ENCODE assay signal across 15 cellular contexts in the genomic region with DNA sequence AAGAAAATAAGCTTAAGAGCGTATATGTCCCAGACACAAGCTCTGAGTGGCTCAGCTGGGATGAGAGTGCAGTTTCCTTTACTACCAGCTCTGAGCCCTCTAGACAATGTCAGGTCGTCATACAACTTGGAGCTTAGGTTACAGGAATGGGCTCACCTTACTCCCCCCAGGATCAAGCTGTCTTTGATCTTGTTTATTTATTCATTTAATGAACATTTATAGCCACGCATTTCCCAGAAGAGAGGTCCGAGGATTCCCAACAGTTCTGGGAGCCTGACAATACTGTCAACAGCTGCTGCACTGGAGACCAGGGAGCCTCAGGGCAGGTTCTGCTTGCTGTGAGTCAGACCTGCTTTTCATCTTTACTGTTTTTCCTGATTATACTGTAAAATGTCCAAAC.
DNase-seq lines count a peak whose midpoint lies in the region; ATAC-seq and TF ChIP-seq lines count a peak whose summit lies in the region.
"Had no signal": no experiment of that assay in that cellular context is flagged by ENCODE, and none has a peak within 500 bp of the region (broad histone marks: within the 10 kb centered on the region; RNA-seq: fewer than 3 reads in every experiment).

No MANE protein-coding gene starts in this region.

- H3K9me3 ChIP-seq in hepatocyte (ENCODE audit: low read depth) (no peaks in the 10 kb centered on the region), uterus (no peaks in the 10 kb centered on the region)
- H3K9me3 ChIP-seq: colonic mucosa had no signal

- no peak overlapping the region for H3K4me3 Mint-ChIP-seq in activated CD4-positive, alpha-beta T cell treated with anti-CD3 and anti-CD28 coated beads, Interleukin-2, amount 10 ng/mL, durations not matched to agents 7 days and 5 days
- H3K4me3 Mint-ChIP-seq in activated T-cell treated with anti-CD3 and anti-CD28 coated beads, Interleukin-2, amount 50 U/mL, for 72 hours, result no peak overlapping the region

- no peaks in the 10 kb centered on the region for H3K9me3 Mint-ChIP-seq in activated CD4-positive, alpha-beta T cell treated with anti-CD3 and anti-CD28 coated beads, Interleukin-2, amount 10 ng/mL, durations not matched to agents 7 days and 5 days
- no peaks in the 10 kb centered on the region for H3K9me3 Mint-ChIP-seq in activated T-cell treated with anti-CD3 and anti-CD28 coated beads, Interleukin-2, amount 50 U/mL, for 72 hours

- no peaks in the 10 kb centered on the region for H3K36me3 ChIP-seq in hepatocyte (replicated peaks; ENCODE audit: insufficient read depth, low read depth)
- no peaks in the 10 kb centered on the region for H3K36me3 ChIP-seq in uterus
- H3K36me3 ChIP-seq: colonic mucosa had no signal

- 29% methylated on average over 4 of the region's 4 CpGs for WGBS in hepatocyte (ENCODE audit: low lambda C conversion rate, missing lambda C conversion rate)

- no peaks in the 10 kb centered on the region for H3K4me1 Mint-ChIP-seq in activated CD4-positive, alpha-beta T cell treated with anti-CD3 and anti-CD28 coated beads, Interleukin-2, amount 10 ng/mL, durations not matched to agents 7 days and 5 days
- no peaks in the 10 kb centered on the region for H3K4me1 Mint-ChIP-seq in activated T-cell treated with anti-CD3 and anti-CD28 coated beads, Interleukin-2, amount 50 U/mL, for 72 hours (ENCODE audit: low read depth)

- TF ChIP-seq POLR2A in uterus (IDR thresholded peaks at IDR 0.05), result no peak

- H3K9me2 ChIP-seq in hepatocyte (replicated peaks; ENCODE audit: insufficient read depth), result no peaks in the 10 kb centered on the region

- CTCF ChIA-PET in activated CD4-positive, alpha-beta T cell treated with anti-CD3 and anti-CD28 coated beads, Interleukin-2, amount 10 ng/mL, durations not matched to agents 7 days and 5 days (lab: Charles Lee), result no interaction called here

- TF ChIP-seq CTCF in hepatocyte (IDR thresholded peaks at IDR 0.05; ENCODE audit: poor library complexity), result no peak
- TF ChIP-seq CTCF in uterus (IDR thresholded peaks at IDR 0.05), result no peak

- no peaks in the 10 kb centered on the region for H3K4me1 ChIP-seq in hepatocyte (ENCODE audit: insufficient read depth)
- H3K4me1 ChIP-seq in uterus, result peaks cover 0 to 6% of the 10 kb centered on the region in 2 donors
- H3K4me1 ChIP-seq: colonic mucosa, parathyroid adenoma had no signal

- no peaks in the 10 kb centered on the region for H3K27me3 ChIP-seq in hepatocyte
- no peaks in the 10 kb centered on the region for H3K27me3 ChIP-seq in uterus
- H3K27me3 ChIP-seq: colonic mucosa had no signal

- ATAC-seq in activated T-cell treated with anti-CD3 and anti-CD28 coated beads, Interleukin-2, amount 50 U/mL, for 72 hours (replicated peaks in 1 of 2), result no peak
- ATAC-seq in HG02973 (IDR thresholded peaks at IDR 0.05; ENCODE audit: unreplicated experiment), result no peak
- ATAC-seq: activated naive CD4-positive, alpha-beta T cell treated with anti-CD3 and anti-CD28 coated beads, Interleukin-2, amount 50 U/mL, for 72 hours; left lobe of liver had no signal

- intact Hi-C loops in uterus (cut with DNase I; ENCODE audit: low total_unique reads), result no loop called here

- no peaks in the 10 kb centered on the region for H3K27me3 Mint-ChIP-seq in activated CD4-positive, alpha-beta T cell treated with anti-CD3 and anti-CD28 coated beads, Interleukin-2, amount 10 ng/mL, durations not matched to agents 7 days and 5 days
- no peaks in the 10 kb centered on the region for H3K27me3 Mint-ChIP-seq in activated T-cell treated with anti-CD3 and anti-CD28 coated beads, Interleukin-2, amount 50 U/mL, for 72 hours (ENCODE audit: low read depth)

- H3K27ac Mint-ChIP-seq in activated CD4-positive, alpha-beta T cell treated with anti-CD3 and anti-CD28 coated beads, Interleukin-2, amount 10 ng/mL, durations not matched to agents 7 days and 5 days, result no peak overlapping the region
- no peak overlapping the region for H3K27ac Mint-ChIP-seq in activated T-cell treated with anti-CD3 and anti-CD28 coated beads, Interleukin-2, amount 50 U/mL, for 72 hours
- H3K27ac Mint-ChIP-seq: activated naive CD4-positive, alpha-beta T cell treated with anti-CD3 and anti-CD28 coated beads, Interleukin-2, amount 50 U/mL, for 72 hours had no signal

- H3K79me2 ChIP-seq in hepatocyte, result no peaks in the 10 kb centered on the region
- H3K79me2 ChIP-seq: parathyroid adenoma had no signal

- H3K27ac ChIP-seq in hepatocyte, result peak overlapping the region; percentile 0
- no peak overlapping the region for H3K27ac ChIP-seq in uterus
- H3K27ac ChIP-seq: colonic mucosa, parathyroid adenoma had no signal

- no peaks in the 10 kb centered on the region for H4K20me1 ChIP-seq in hepatocyte (ENCODE audit: insufficient read depth, poor library complexity, severe bottlenecking)

- H3K4me3 ChIP-seq in hepatocyte (no peak overlapping the region), uterus (no peak overlapping the region)
- H3K4me3 ChIP-seq: colonic mucosa had no signal

- H3K36me3 Mint-ChIP-seq in activated CD4-positive, alpha-beta T cell treated with anti-CD3 and anti-CD28 coated beads, Interleukin-2, amount 10 ng/mL, durations not matched to agents 7 days and 5 days (ENCODE audit: low read depth), result no peaks in the 10 kb centered on the region
- H3K36me3 Mint-ChIP-seq in activated T-cell treated with anti-CD3 and anti-CD28 coated beads, Interleukin-2, amount 50 U/mL, for 72 hours (ENCODE audit: insufficient read depth in 2 of 2), result peaks cover 0 to 1% of the 10 kb centered on the region in 2 donors

- no peak overlapping the region for H2AFZ ChIP-seq in hepatocyte
- H2AFZ ChIP-seq: parathyroid adenoma had no signal

- DNase-seq in AG20443 (ENCODE audit: low spot score) (peak; percentile 41), LHCN-M2 (ENCODE audit: low read depth) (peak; percentile 41), RPMI7951 (ENCODE audit: low read depth) (peak; percentile 88), hepatocyte (ENCODE audit: low spot score) (peak; percentile 35), uterus (no peak)
- DNase-seq in activated CD4-positive, alpha-beta T cell treated with anti-CD3 and anti-CD28 coated beads, Interleukin-2, amount 10 ng/mL, durations not matched to agents 7 days and 5 days, result no peak
- no peak for DNase-seq in activated T-cell treated with anti-CD3 and anti-CD28 coated beads, Interleukin-2, amount 50 U/mL, for 72 hours
- DNase-seq: activated CD8-positive, alpha-beta memory T cell treated with anti-CD3 and anti-CD28 coated beads for 24 hours; colonic mucosa; NCI-H2081; T-helper 1 cell had no signal

- POLR2A ChIA-PET in activated CD4-positive, alpha-beta T cell treated with anti-CD3 and anti-CD28 coated beads, Interleukin-2, amount 10 ng/mL, durations not matched to agents 7 days and 5 days (lab: Charles Lee), result no interaction called here

- H3K4me2 ChIP-seq in hepatocyte, result peak overlapping the region; percentile 35

Comparison
In these comparisons a context has a peak if more than half of its experiments do, and no peak if none do; other contexts are left out.
1. DNase-seq: peak in AG20443 (single experiment), LHCN-M2 (single experiment), RPMI7951 (single experiment) and hepatocyte (single experiment); none in activated CD4-positive, alpha-beta T cell treated with anti-CD3 and anti-CD28 coated beads, Interleukin-2, amount 10 ng/mL, durations not matched to agents 7 days and 5 days (single experiment), uterus (0 of 2) and activated T-cell treated with anti-CD3 and anti-CD28 coated beads, Interleukin-2, amount 50 U/mL, for 72 hours (0 of 2).